In the genomic region with DNA sequence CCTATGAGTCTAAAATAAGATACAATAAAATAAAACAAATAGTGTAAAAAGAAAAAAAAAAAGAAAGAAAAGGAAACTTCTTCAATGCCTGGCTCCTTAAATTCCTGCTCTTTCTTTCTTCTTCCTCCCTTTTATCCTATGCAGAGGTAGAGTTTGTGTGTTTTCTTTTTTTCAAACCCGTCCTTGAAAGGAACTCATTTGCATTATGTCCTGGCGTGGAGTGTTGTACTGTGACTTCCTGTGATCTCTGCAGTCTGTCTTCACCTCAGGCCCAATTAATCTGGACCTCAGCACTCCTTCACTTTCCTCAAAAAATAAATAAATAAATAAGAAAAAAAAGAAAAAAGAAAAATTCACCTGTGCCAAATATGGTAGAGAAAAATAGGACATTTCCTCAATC, we compare ENCODE assay signal across 1 cellular context.
TF ChIP-seq lines count a peak whose summit lies in the region.

No MANE protein-coding gene starts in this region.

TF ChIP-seq in GM23338, 12 proteins besides CTCF, POLR2A, EP300 and RAD21 (continued from another document):
- TF ChIP-seq ZNF462 (CRISPR knock-in tag; IDR thresholded peaks at IDR 0.05) = no peak
